Comparison of ENCODE assay signal across 8 cellular contexts in genomic region chr3:135895106-135895733, GRCh38.
DNase-seq lines count a peak whose midpoint lies in the region; ATAC-seq lines count a peak whose summit lies in the region.

No MANE protein-coding gene starts in this region.

- H3K4me1 Mint-ChIP-seq in activated T-helper 1 cell treated with anti-CD3 and anti-CD28 coated beads, Interleukin-12 subunit alpha, Interleukin-12 subunit beta, Interleukin-2, Interleukin-4 antibody, amounts not matched to agents 30 ng/mL and 10 ng/mL and 1 ng/mL, durations not matched to agents 14 hours and 24 hours and 36 hours (ENCODE audit: low read depth), result no peaks in the 10 kb centered on the region

- no peaks in the 10 kb centered on the region for H3K9me3 Mint-ChIP-seq in activated T-helper 1 cell treated with anti-CD3 and anti-CD28 coated beads, Interleukin-12 subunit alpha, Interleukin-12 subunit beta, Interleukin-2, Interleukin-4 antibody, amounts not matched to agents 30 ng/mL and 10 ng/mL and 1 ng/mL, durations not matched to agents 14 hours and 24 hours and 36 hours

- no peaks in the 10 kb centered on the region for H3K36me3 Mint-ChIP-seq in activated T-helper 1 cell treated with anti-CD3 and anti-CD28 coated beads, Interleukin-12 subunit alpha, Interleukin-12 subunit beta, Interleukin-2, Interleukin-4 antibody, amounts not matched to agents 30 ng/mL and 10 ng/mL and 1 ng/mL, durations not matched to agents 14 hours and 24 hours and 36 hours (ENCODE audit: low read depth)

- H3K27me3 Mint-ChIP-seq in activated T-helper 1 cell treated with anti-CD3 and anti-CD28 coated beads, Interleukin-12 subunit alpha, Interleukin-12 subunit beta, Interleukin-2, Interleukin-4 antibody, amounts not matched to agents 30 ng/mL and 10 ng/mL and 1 ng/mL, durations not matched to agents 14 hours and 24 hours and 36 hours (ENCODE audit: insufficient read depth), result peaks cover 4% of the 10 kb centered on the region

- peak; percentile 42 for DNase-seq in DMS79 (lab: John Stamatoyannopoulos, UW)
- DNase-seq in HUDEP-2 (lab: John Stamatoyannopoulos, UW; ENCODE audit: unreplicated experiment in 76 of 76), result peak in 47 of 76 experiments; percentile 0 to 51 (median 17)
- peak; percentile 88 for DNase-seq in NCI-H82 (lab: John Stamatoyannopoulos, UW)
- peak; percentile 59 to 60 for DNase-seq in activated T-cell treated with anti-CD3 and anti-CD28 coated beads, Interleukin-2, amount 50 U/mL, for 48 hours
- DNase-seq in globus pallidus (ENCODE audit: low spot score), result peak; percentile 54
- peak; percentile 80 for DNase-seq in pons (ENCODE audit: low spot score)
- no peak for DNase-seq in activated T-helper 1 cell treated with anti-CD3 and anti-CD28 coated beads, Interleukin-12 subunit alpha, Interleukin-12 subunit beta, Interleukin-2, Interleukin-4 antibody, amounts not matched to agents 30 ng/mL and 10 ng/mL and 1 ng/mL, durations not matched to agents 14 hours and 24 hours and 36 hours (ENCODE audit: low spot score)

- no peak overlapping the region for H3K27ac Mint-ChIP-seq in activated T-helper 1 cell treated with anti-CD3 and anti-CD28 coated beads, Interleukin-12 subunit alpha, Interleukin-12 subunit beta, Interleukin-2, Interleukin-4 antibody, amounts not matched to agents 30 ng/mL and 10 ng/mL and 1 ng/mL, durations not matched to agents 14 hours and 24 hours and 36 hours

- no peak overlapping the region for H3K4me3 Mint-ChIP-seq in activated T-helper 1 cell treated with anti-CD3 and anti-CD28 coated beads, Interleukin-12 subunit alpha, Interleukin-12 subunit beta, Interleukin-2, Interleukin-4 antibody, amounts not matched to agents 30 ng/mL and 10 ng/mL and 1 ng/mL, durations not matched to agents 14 hours and 24 hours and 36 hours

- no peak for ATAC-seq in GM21390 (IDR thresholded peaks at IDR 0.05; ENCODE audit: unreplicated experiment)

- intact Hi-C loops in activated T-helper 1 cell treated with anti-CD3 and anti-CD28 coated beads, Interleukin-12 subunit alpha, Interleukin-12 subunit beta, Interleukin-2, Interleukin-4 antibody, amounts not matched to agents 30 ng/mL and 10 ng/mL and 1 ng/mL, durations not matched to agents 14 hours and 24 hours and 36 hours (cut with micrococcal nuclease), result loop anchor here (1.0 to 10.0 kb wide), 2 partner anchors 150 to 1294 kb away; no protein-coding TSS in a partner anchor
